In the genomic region with DNA sequence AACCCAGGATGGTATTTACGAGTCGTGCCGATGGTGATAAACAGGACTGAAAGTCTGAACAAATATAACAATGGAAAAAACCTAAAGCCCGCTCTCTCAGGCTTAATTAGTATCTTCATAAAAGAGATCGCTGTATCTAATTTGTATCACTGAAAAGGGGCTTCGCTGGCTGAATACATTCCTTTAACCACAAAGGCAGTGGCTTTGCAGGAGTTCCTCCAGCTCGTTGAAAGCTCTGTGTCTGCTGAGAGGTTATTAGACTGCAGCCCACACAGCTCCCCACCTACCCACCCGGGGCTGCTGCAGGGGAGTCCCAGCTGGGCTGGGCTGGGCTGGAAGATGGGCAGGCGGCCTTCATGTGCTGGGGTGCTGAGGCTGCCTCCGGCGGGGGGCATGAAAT, we compare ENCODE assay signal across 28 cellular contexts. TPM values are rescaled to one million over a fixed set of nuclear protein-coding genes. Genes with fewer than 3 reads are reported as not detected.
DNase-seq lines count a peak whose midpoint lies in the region; ATAC-seq and TF ChIP-seq lines count a peak whose summit lies in the region.
"Had no signal": no experiment of that assay in that cellular context is flagged by ENCODE, and none has a peak within 500 bp of the region (broad histone marks: within the 10 kb centered on the region; RNA-seq: fewer than 3 reads in every experiment).

No MANE protein-coding gene starts in this region.

- no peak for TF ChIP-seq CTCF in neural crest cell (conservative IDR thresholded peaks at IDR 0.05)
- no peak for TF ChIP-seq CTCF in vagina (IDR thresholded peaks at IDR 0.05)
- TF ChIP-seq CTCF in PC-3 (conservative IDR thresholded peaks at IDR 0.05; ENCODE audit: low read depth, low read length) = no peak

- H3K9ac ChIP-seq in PC-3 (ENCODE audit: low read length) = no peak overlapping the region

- DNase-seq in HAP-1 (ENCODE audit: low spot score in 2 of 2) (peak; percentile 72 to 81), astrocyte of the hippocampus (ENCODE audit: low read depth, low spot score) (peak; percentile 32), neural crest cell (ENCODE audit: low read depth, low spot score) (no peak), vagina (ENCODE audit: extremely low spot score in 2 of 2) (no peak), NCI-H82 treated with DMSO at 0.1 percent for 48 hours (lab: John Stamatoyannopoulos, UW; ENCODE audit: unreplicated experiment) (no peak), PC-3 (no peak)
- DNase-seq in activated CD4-positive, alpha-beta T cell treated with anti-CD3 and anti-CD28 coated beads for 4 hours = no peak
- DNase-seq: CD8-positive, alpha-beta T cell; DMS 273 treated with DMSO at 0.1 percent for 48 hours; DMS79 treated with DMSO at 0.1 percent for 48 hours; GF-D8; HCEC 1CT; Karpas-422; NCI-H1092; NCI-H1417 treated with DMSO at 0.1 percent for 48 hours; NCI-H1694 treated with DMSO at 0.1 percent for 48 hours; NCI-H2081; NCI-H446; NCI-H524 treated with DMSO at 0.1 percent for 48 hours; NCI-H774; NK-92 treated with Interleukin-12 subunit alpha and Interleukin-12 subunit beta, amount 100 ng/mL, for 24 hours; Right ventricle myocardium superior; RPMI8226 had no signal

- peak overlapping the region; percentile 88 for H3K27ac Mint-ChIP-seq in neural crest cell (ENCODE audit: unreplicated experiment)
- H3K27ac Mint-ChIP-seq: B cell; CD8-positive, alpha-beta T cell had no signal

- H3K4me3 Mint-ChIP-seq in neural crest cell = peak overlapping the region; percentile 32
- H3K4me3 Mint-ChIP-seq: B cell; CD8-positive, alpha-beta T cell had no signal

- POLR2A ChIA-PET in PC-3 (lab: Charles Lee; ENCODE audit: unreplicated experiment) = interaction anchor here (0.6 kb wide), 1 partner anchor 12 kb away, joined by 3 read pairs; no protein-coding TSS in a partner anchor

- no peaks in the 10 kb centered on the region for H3K9me2 ChIP-seq in PC-3 (replicated peaks; ENCODE audit: low read length)

- H3K27ac ChIP-seq in vagina (peak overlapping the region; percentile 55), PC-3 (ENCODE audit: low read length) (no peak overlapping the region)
- H3K27ac ChIP-seq: A549, C4-2B, SJSA1 had no signal

- H3K36me3 ChIP-seq in HAP-1 (replicated peaks) (no peaks in the 10 kb centered on the region), vagina (no peaks in the 10 kb centered on the region), PC-3 (ENCODE audit: low read depth, low read length) (no peaks in the 10 kb centered on the region)
- H3K36me3 ChIP-seq: SJSA1 had no signal

- H2AFZ ChIP-seq in PC-3 (ENCODE audit: low read length) = no peak overlapping the region

- H3K4me1 Mint-ChIP-seq in neural crest cell = peaks cover 56% of the 10 kb centered on the region
- H3K4me1 Mint-ChIP-seq: B cell had no signal

- H3K79me2 ChIP-seq in PC-3 (ENCODE audit: low read length) = no peaks in the 10 kb centered on the region

- H3K36me3 Mint-ChIP-seq in neural crest cell (ENCODE audit: low read depth) = peaks cover 3% of the 10 kb centered on the region
- H3K36me3 Mint-ChIP-seq: CD8-positive, alpha-beta T cell had no signal

- intact Hi-C loops in vagina (cut with DNase I) (no loop called here), PC-3 (cut with micrococcal nuclease) (no loop called here)

- no peaks in the 10 kb centered on the region for H3K27me3 ChIP-seq in HAP-1 (ENCODE audit: low read depth)
- no peaks in the 10 kb centered on the region for H3K27me3 ChIP-seq in vagina
- H3K27me3 ChIP-seq in PC-3 (ENCODE audit: low read length) = no peaks in the 10 kb centered on the region
- H3K27me3 ChIP-seq: SJSA1 had no signal

- BruUV-seq in PC-3 (replicated peaks; lab: Mats Ljungman, UMichigan) = no TSS peak

- H3K27me3 Mint-ChIP-seq in neural crest cell (ENCODE audit: low read depth) = peaks cover 6% of the 10 kb centered on the region

- H4K20me1 ChIP-seq in PC-3 (ENCODE audit: low read length) = no peaks in the 10 kb centered on the region

- no peak overlapping the region for H3K4me2 ChIP-seq in PC-3 (ENCODE audit: low read length)
- H3K4me2 ChIP-seq: A549 had no signal

- peaks cover 5% of the 10 kb centered on the region for H3K9me3 Mint-ChIP-seq in neural crest cell

- CTCF ChIA-PET in PC-3 (lab: Charles Lee) = no interaction called here

- H3F3A ChIP-seq in PC-3 (ENCODE audit: low read length, unreplicated experiment) = no peaks in the 10 kb centered on the region

- no peak overlapping the region for H3K4me3 ChIP-seq in HAP-1
- H3K4me3 ChIP-seq in vagina = no peak overlapping the region
- H3K4me3 ChIP-seq in PC-3 (ENCODE audit: low read length) = no peak overlapping the region
- H3K4me3 ChIP-seq: A549, SJSA1 had no signal

- H3K9me3 ChIP-seq in HAP-1 (no peaks in the 10 kb centered on the region), vagina (no peaks in the 10 kb centered on the region), PC-3 (ENCODE audit: low read length) (no peaks in the 10 kb centered on the region)
- H3K9me3 ChIP-seq: A549, SJSA1 had no signal

- in situ Hi-C loops in HAP-1 (cut with MboI; ENCODE audit: low sequenced_read_pairs) = no loop called here

- no peak for ATAC-seq in PC-3
- ATAC-seq: CD8-positive, alpha-beta T cell had no signal

- TF ChIP-seq POLR2A in vagina (IDR thresholded peaks at IDR 0.05) = no peak

- H3K4me1 ChIP-seq in HAP-1 = peaks cover 11% of the 10 kb centered on the region
- H3K4me1 ChIP-seq in vagina = no peaks in the 10 kb centered on the region
- H3K4me1 ChIP-seq in PC-3 (ENCODE audit: insufficient read depth, low read length) = no peaks in the 10 kb centered on the region
- H3K4me1 ChIP-seq: A549, SJSA1 had no signal

RNA-seq across cellular contexts. Expression of a gene that starts 15.1 kb away (rescaled TPM):
- total RNA-seq in neural crest cell = 4.2 and 4.3 TPM in 2 replicates
- 7.6 TPM for total RNA-seq in vagina
- 1.1 and 2.2 TPM in 2 replicates for total RNA-seq in PC-3 (2014; rRNA removed)
- total RNA-seq: B cell; CD8-positive, alpha-beta T cell; HepG2 had no signal

Comparison
In these comparisons a context has a peak if more than half of its experiments do, and no peak if none do; other contexts are left out.
1. DNase-seq: peak in HAP-1 (2 of 2) and astrocyte of the hippocampus (single experiment); none in neural crest cell (single experiment), vagina (0 of 2), NCI-H82 treated with DMSO at 0.1 percent for 48 hours (single experiment), activated CD4-positive, alpha-beta T cell treated with anti-CD3 and anti-CD28 coated beads for 4 hours (0 of 2) and PC-3 (single experiment).